In genomic region chr1:161447040-161447756, GRCh38 we compare ENCODE assay signal across 11 cellular contexts. TPM values are rescaled to one million over a fixed set of nuclear protein-coding genes. Genes with fewer than 3 reads are reported as not detected.
DNase-seq lines count a peak whose midpoint lies in the region; ATAC-seq and TF ChIP-seq lines count a peak whose summit lies in the region.
"Not testable (repeated sequence)": the region's sequence is repeated elsewhere in the genome, so short reads cannot be mapped to it uniquely, and the experiment has no call there.
"Had no signal": no experiment of that assay in that cellular context is flagged by ENCODE, and none has a peak within 500 bp of the region (broad histone marks: within the 10 kb centered on the region; RNA-seq: fewer than 3 reads in every experiment).

No MANE protein-coding gene starts in this region.

- H3K36me3 ChIP-seq in CD8-positive, alpha-beta T cell (ENCODE audit: insufficient read depth, low read length); mucosa of descending colon (ENCODE audit: low read depth): not testable (repeated sequence)

- not testable (repeated sequence) for H3K9me3 ChIP-seq in CD8-positive, alpha-beta T cell (ENCODE audit: low read length); mucosa of descending colon

- CTCF ChIA-PET in CD8-positive, alpha-beta T cell (lab: Charles Lee); WTC11 (lab: Charles Lee): not testable (repeated sequence)

- ATAC-seq in CD8-positive, alpha-beta T cell: peak; percentile 24
- ATAC-seq in GM19395 (IDR thresholded peaks at IDR 0.05; ENCODE audit: unreplicated experiment) (peak; percentile 43), GM21723 (IDR thresholded peaks at IDR 0.05; ENCODE audit: unreplicated experiment) (peak; percentile 55), HG02885 (IDR thresholded peaks at IDR 0.05; ENCODE audit: poor library complexity, unreplicated experiment) (peak; percentile 52), HG03432 (IDR thresholded peaks at IDR 0.05; ENCODE audit: unreplicated experiment) (peak; percentile 50), WTC11 (peak; percentile 67), mucosa of descending colon (peak; percentile 55)
- peak; percentile 39 for ATAC-seq in effector memory CD8-positive, alpha-beta T cell (replicated peaks)

- not testable (repeated sequence) for H3K36me3 Mint-ChIP-seq in CD8-positive, alpha-beta T cell; WTC11; effector memory CD8-positive, alpha-beta T cell (ENCODE audit: insufficient read depth)

- intact Hi-C loops in CD8-positive, alpha-beta T cell (cut with DNase I, micrococcal nuclease); mucosa of descending colon (cut with DNase I, micrococcal nuclease): not testable (repeated sequence)

- not testable (repeated sequence) for H3K4me3 Mint-ChIP-seq in CD8-positive, alpha-beta T cell; WTC11; effector memory CD8-positive, alpha-beta T cell

- H3K27ac ChIP-seq in CD8-positive, alpha-beta T cell (ENCODE audit: low read depth, low read length): not testable (repeated sequence)

- not testable (repeated sequence) for TF ChIP-seq CTCF in CD8-positive, alpha-beta T cell (IDR thresholded peaks at IDR 0.05); WTC11 (IDR thresholded peaks at IDR 0.05); mucosa of descending colon (IDR thresholded peaks at IDR 0.05)

- H3K27me3 Mint-ChIP-seq in CD8-positive, alpha-beta T cell (ENCODE audit: low read depth); effector memory CD8-positive, alpha-beta T cell: not testable (repeated sequence)
- H3K27me3 Mint-ChIP-seq in WTC11 (ENCODE audit: low read depth): peaks cover 14% of the 10 kb centered on the region

- H3K4me1 Mint-ChIP-seq in CD8-positive, alpha-beta T cell (ENCODE audit: low read depth); WTC11; effector memory CD8-positive, alpha-beta T cell (ENCODE audit: low read depth in 2 of 2): not testable (repeated sequence)

- not testable (repeated sequence) for H3K4me1 ChIP-seq in CD8-positive, alpha-beta T cell (ENCODE audit: insufficient read depth, low read length); mucosa of descending colon (ENCODE audit: low read depth)

- not testable (repeated sequence) for H3K9me3 Mint-ChIP-seq in CD8-positive, alpha-beta T cell; WTC11; effector memory CD8-positive, alpha-beta T cell

- POLR2A ChIA-PET in CD8-positive, alpha-beta T cell (lab: Charles Lee); WTC11 (lab: Charles Lee): not testable (repeated sequence)

- H3K4me3 ChIP-seq in CD8-positive, alpha-beta T cell (ENCODE audit: low read depth, low read length); mucosa of descending colon: not testable (repeated sequence)

- not testable (repeated sequence) for H3K27ac Mint-ChIP-seq in CD8-positive, alpha-beta T cell; WTC11; effector memory CD8-positive, alpha-beta T cell

- not testable (repeated sequence) for H3K27me3 ChIP-seq in CD8-positive, alpha-beta T cell (ENCODE audit: insufficient read depth, low read length)

- not testable (repeated sequence) for DNase-seq in CD8-positive, alpha-beta T cell; WTC11 (ENCODE audit: low spot score); effector memory CD8-positive, alpha-beta T cell; mucosa of descending colon

RNA-seq across cellular contexts. Expression of gene FCGR2A, which starts 58.1 kb away (rescaled TPM):
- total RNA-seq in CD8-positive, alpha-beta T cell: under 1 TPM; 0.31 to 0.46 TPM
- total RNA-seq in WTC11 (2021): 0.74 to 1.1 TPM (median 0.80 TPM) in 3 replicates
- 10 to 100 TPM in 2 of 3 donors, 1 to 10 TPM in 1; 7.7 to 25.0 (median 23.7) TPM for total RNA-seq in mucosa of descending colon
- total RNA-seq: activated naive CD8-positive, alpha-beta T cell treated with anti-CD3 and anti-CD28 coated beads for 36 hours; bronchial epithelial cell; pulmonary artery endothelial cell had no signal
